ENCODE assay signal across 7 cellular contexts in the genomic region with DNA sequence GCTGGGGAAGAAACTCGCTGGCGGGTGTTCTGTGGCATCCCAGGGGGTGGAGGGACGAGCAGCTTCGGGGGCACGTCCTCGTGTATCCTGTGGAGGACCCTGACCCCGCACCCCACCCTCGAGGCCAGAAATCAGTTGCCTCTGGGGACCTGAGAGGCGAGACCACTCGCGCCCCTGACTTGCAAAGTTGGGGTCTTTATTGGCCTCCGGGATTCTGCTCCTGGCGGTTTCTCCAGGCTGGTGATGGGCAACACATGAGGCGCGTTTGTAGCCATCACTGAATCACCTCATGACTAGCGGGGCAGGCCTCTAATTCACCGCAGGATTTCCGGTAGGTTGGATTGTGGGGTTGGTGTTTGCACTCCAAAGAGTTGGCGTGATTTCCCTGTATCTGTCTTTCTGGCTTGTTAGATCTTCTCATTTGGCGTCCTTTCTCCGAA. TPM values are rescaled to one million over a fixed set of nuclear protein-coding genes. Genes with fewer than 3 reads are reported as not detected.
DNase-seq lines count a peak whose midpoint lies in the region; ATAC-seq, FAIRE-seq and TF ChIP-seq lines count a peak whose summit lies in the region.
"Not testable (repeated sequence)": the region's sequence is repeated elsewhere in the genome, so short reads cannot be mapped to it uniquely, and the experiment has no call there.

No MANE protein-coding gene starts in this region.

- not testable (repeated sequence) for H3K27me3 ChIP-seq in NT2/D1 (ENCODE audit: insufficient read depth, insufficient read length)

- POLR2A ChIA-PET in activated CD4-positive, alpha-beta memory T cell treated with anti-CD3 and anti-CD28 coated beads for 36 hours (lab: Charles Lee) = not testable (repeated sequence)

- ATAC-seq in GM18870 (IDR thresholded peaks at IDR 0.05; ENCODE audit: unreplicated experiment) (peak; percentile 13), HG03354 (IDR thresholded peaks at IDR 0.05; ENCODE audit: poor library complexity, severe bottlenecking, unreplicated experiment) (peak; percentile 43)

- H3K4me1 ChIP-seq in NT2/D1 (ENCODE audit: insufficient read depth, insufficient read length); kidney (ENCODE audit: control insufficient read depth in 1 of 2, insufficient read depth in 1 of 2, low read depth in 1 of 2, low read length in 2 of 2): not testable (repeated sequence)

- not testable (repeated sequence) for H3K27ac ChIP-seq in kidney (ENCODE audit: low read depth in 2 of 2, low read length in 2 of 2)

- H3K4me3 ChIP-seq in NT2/D1 (ENCODE audit: insufficient read length, low read depth) (peak overlapping the region; percentile 59), kidney (ENCODE audit: low read length in 2 of 2) (peak overlapping the region; percentile 48 to 61), retinal pigment epithelial cell (ENCODE audit: low read length) (peak overlapping the region; percentile 57)

- not testable (repeated sequence) for TF ChIP-seq CTCF in kidney (IDR thresholded peaks at IDR 0.05; ENCODE audit: borderline replicate concordance, extremely low read depth, insufficient read depth); retinal pigment epithelial cell (conservative IDR thresholded peaks at IDR 0.05; ENCODE audit: low read depth, low read length)

- CTCF ChIA-PET in activated CD4-positive, alpha-beta memory T cell treated with anti-CD3 and anti-CD28 coated beads for 36 hours (lab: Charles Lee) = not testable (repeated sequence)

- peak overlapping the region; percentile 74 for H3K9ac ChIP-seq in NT2/D1 (ENCODE audit: insufficient read length, low read depth)
- not testable (repeated sequence) for H3K9ac ChIP-seq in kidney (ENCODE audit: low read length in 2 of 2)

- peak overlapping the region; percentile 63 for H3K27ac Mint-ChIP-seq in activated CD4-positive, alpha-beta memory T cell treated with anti-CD3 and anti-CD28 coated beads for 36 hours

- H3K9me3 ChIP-seq in NT2/D1 (ENCODE audit: insufficient read depth, low read length); kidney (ENCODE audit: control insufficient read depth in 1 of 2, low read length in 2 of 2): not testable (repeated sequence)

- H3K36me3 Mint-ChIP-seq in activated CD4-positive, alpha-beta memory T cell treated with anti-CD3 and anti-CD28 coated beads for 36 hours = not testable (repeated sequence)

- not testable (repeated sequence) for DNase-seq in NT2/D1 (ENCODE audit: low read depth, low spot score)
- DNase-seq in activated CD4-positive, alpha-beta memory T cell treated with anti-CD3 and anti-CD28 coated beads for 36 hours = peak; percentile 38
- DNase-seq in dermis blood vessel endothelial cell (peak; percentile 30), kidney (peak; percentile 49), retinal pigment epithelial cell (ENCODE audit: low read depth) (peak; percentile 15)

- H3K27me3 Mint-ChIP-seq in activated CD4-positive, alpha-beta memory T cell treated with anti-CD3 and anti-CD28 coated beads for 36 hours = not testable (repeated sequence)

- H3K4me3 Mint-ChIP-seq in activated CD4-positive, alpha-beta memory T cell treated with anti-CD3 and anti-CD28 coated beads for 36 hours = peak overlapping the region; percentile 79

- H3K9me3 Mint-ChIP-seq in activated CD4-positive, alpha-beta memory T cell treated with anti-CD3 and anti-CD28 coated beads for 36 hours = not testable (repeated sequence)

- not testable (repeated sequence) for H3K4me1 Mint-ChIP-seq in activated CD4-positive, alpha-beta memory T cell treated with anti-CD3 and anti-CD28 coated beads for 36 hours (ENCODE audit: low read depth)

- H3K36me3 ChIP-seq in NT2/D1 (ENCODE audit: insufficient read depth, insufficient read length, low read length); kidney (ENCODE audit: control insufficient read depth in 1 of 2, insufficient read depth in 2 of 2, low read length in 2 of 2): not testable (repeated sequence)

- intact Hi-C loops in activated CD4-positive, alpha-beta memory T cell treated with anti-CD3 and anti-CD28 coated beads for 36 hours (cut with micrococcal nuclease); kidney (cut with DNase I): not testable (repeated sequence)

- FAIRE-seq in kidney (lab: Jason Lieb, UNC) = not testable (repeated sequence)

RNA-seq across cellular contexts. Expression of a gene that starts 0.7 kb away (rescaled TPM):
- total RNA-seq in activated CD4-positive, alpha-beta memory T cell treated with anti-CD3 and anti-CD28 coated beads for 36 hours = 10 to 100 TPM; 26.7 to 31.2 TPM
- 7.3 and 7.7 TPM in 2 replicates for total RNA-seq in dermis blood vessel endothelial cell
- 7.9 TPM for total RNA-seq in kidney
- polyA plus RNA-seq in kidney (ENCODE audit: insufficient read depth, low read depth, low replicate concordance) = 2.4 TPM
